ENCODE assay signal across 9 cellular contexts in the genomic region with DNA sequence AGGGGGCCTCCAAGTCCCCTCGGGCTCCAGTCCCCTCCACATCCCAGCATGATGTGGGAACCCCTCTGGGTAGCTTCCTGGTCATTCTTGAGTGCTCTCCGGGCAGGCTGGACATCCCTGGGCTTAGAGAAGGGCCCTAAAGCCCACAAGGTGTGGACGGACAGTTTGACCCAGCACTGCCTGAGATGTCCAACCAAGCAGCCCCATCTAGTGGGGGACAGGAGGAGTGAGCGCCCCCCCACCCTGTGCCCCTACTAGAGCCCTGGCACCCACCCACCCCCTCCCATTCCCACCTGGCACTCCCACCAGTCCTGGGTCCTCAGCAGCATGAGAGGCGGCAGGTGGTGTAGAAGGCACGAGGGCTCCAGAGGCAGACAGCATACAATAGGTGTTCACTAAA. TPM values are rescaled to one million over a fixed set of nuclear protein-coding genes. Genes with fewer than 3 reads are reported as not detected.
DNase-seq lines count a peak whose midpoint lies in the region; ATAC-seq and TF ChIP-seq lines count a peak whose summit lies in the region.
"Had no signal": no experiment of that assay in that cellular context is flagged by ENCODE, and none has a peak within 500 bp of the region (broad histone marks: within the 10 kb centered on the region; RNA-seq: fewer than 3 reads in every experiment).

No MANE protein-coding gene starts in this region.

- peaks cover 2% of the 10 kb centered on the region for H3K27me3 Mint-ChIP-seq in activated CD4-positive, alpha-beta T cell treated with anti-CD3 and anti-CD28 coated beads, Interleukin-2, amount 10 ng/mL, durations not matched to agents 7 days and 5 days

- H3K27ac ChIP-seq in brain microvascular endothelial cell (no peak overlapping the region), mesenchymal stem cell (ENCODE audit: low read length, poor library complexity, severe bottlenecking) (no peak overlapping the region), esophagus squamous epithelium (peak overlapping the region in 2 of 4 donors; percentile 82 to 91)

- H3K9me3 ChIP-seq in mesenchymal stem cell (ENCODE audit: control insufficient read depth, low read length) (no peaks in the 10 kb centered on the region), esophagus squamous epithelium (no peaks in the 10 kb centered on the region)

- no peaks in the 10 kb centered on the region for H3K36me3 Mint-ChIP-seq in activated CD4-positive, alpha-beta T cell treated with anti-CD3 and anti-CD28 coated beads, Interleukin-2, amount 10 ng/mL, durations not matched to agents 7 days and 5 days (ENCODE audit: low read depth)

- WGBS in mesenchymal stem cell, result 89% methylated on average over 4 of the region's 6 CpGs
- WGBS in esophagus squamous epithelium, 2 donors, result 49 to 81% methylated on average over 2 to 3 of the region's 6 CpGs

- H3K4me1 ChIP-seq in mesenchymal stem cell (ENCODE audit: control insufficient read depth, insufficient read depth, low read depth, low read length), result peaks cover 10% of the 10 kb centered on the region
- H3K4me1 ChIP-seq in esophagus squamous epithelium, result peaks cover 23 to 52% (median 40%) of the 10 kb centered on the region in 3 donors

- H2AK5ac ChIP-seq in mesenchymal stem cell (ENCODE audit: low read length, severe bottlenecking), result no peak overlapping the region

- H3K4ac ChIP-seq in mesenchymal stem cell (ENCODE audit: low read depth in 1 of 2, low read length in 2 of 2), result no peak overlapping the region

- no peak overlapping the region for H3K27ac Mint-ChIP-seq in activated CD4-positive, alpha-beta T cell treated with anti-CD3 and anti-CD28 coated beads, Interleukin-2, amount 10 ng/mL, durations not matched to agents 7 days and 5 days

- H2BK15ac ChIP-seq in mesenchymal stem cell (ENCODE audit: low read depth, poor library complexity, severe bottlenecking), result no peak overlapping the region

- no peak for TF ChIP-seq POLR2A in esophagus squamous epithelium (IDR thresholded peaks at IDR 0.05)

- in situ Hi-C loops in brain microvascular endothelial cell (cut with HindIII; ENCODE audit: low pct_ligation_motif_present, low sequenced_read_pairs), result no loop called here

- CTCF ChIA-PET in activated CD4-positive, alpha-beta T cell treated with anti-CD3 and anti-CD28 coated beads, Interleukin-2, amount 10 ng/mL, durations not matched to agents 7 days and 5 days (lab: Charles Lee), result no interaction called here

- DNase-seq in Ammon's horn (ENCODE audit: low spot score), result peak; percentile 62
- no peak for DNase-seq in HFF-Myc (ENCODE audit: extremely low read depth, low read depth)
- DNase-seq in brain microvascular endothelial cell, result peak; percentile 41
- peak; percentile 46 for DNase-seq in mesenchymal stem cell
- DNase-seq in NCI-H226, result no peak
- DNase-seq in esophagus squamous epithelium (lab: John Stamatoyannopoulos, UW), result no peak
- no peak for DNase-seq in activated CD4-positive, alpha-beta T cell treated with anti-CD3 and anti-CD28 coated beads, Interleukin-2, amount 10 ng/mL, durations not matched to agents 7 days and 5 days
- DNase-seq: activated CD4-positive, alpha-beta T cell treated with anti-CD3 and anti-CD28 coated beads, Interleukin-2, amount 50 U/mL, for 1 hour had no signal

- H3K9ac ChIP-seq in mesenchymal stem cell (ENCODE audit: low read length), result peak overlapping the region; percentile 33

- H3K4me1 Mint-ChIP-seq in activated CD4-positive, alpha-beta T cell treated with anti-CD3 and anti-CD28 coated beads, Interleukin-2, amount 10 ng/mL, durations not matched to agents 7 days and 5 days, result no peaks in the 10 kb centered on the region

- H4K91ac ChIP-seq in mesenchymal stem cell (ENCODE audit: low read length), result no peak overlapping the region

- no peak overlapping the region for H3K14ac ChIP-seq in mesenchymal stem cell (ENCODE audit: low read length in 2 of 2)

- H3K36me3 ChIP-seq in brain microvascular endothelial cell (replicated peaks) (no peaks in the 10 kb centered on the region), mesenchymal stem cell (ENCODE audit: control insufficient read depth in 1 of 2, insufficient read depth in 2 of 2, low read depth in 1 of 2, low read length in 2 of 2) (no peaks in the 10 kb centered on the region), esophagus squamous epithelium (no peaks in the 10 kb centered on the region)

- H3K4me3 Mint-ChIP-seq in activated CD4-positive, alpha-beta T cell treated with anti-CD3 and anti-CD28 coated beads, Interleukin-2, amount 10 ng/mL, durations not matched to agents 7 days and 5 days, result no peak overlapping the region

- H3K18ac ChIP-seq in mesenchymal stem cell (ENCODE audit: low read depth in 1 of 2, low read length in 2 of 2), result no peak overlapping the region

- POLR2A ChIA-PET in activated CD4-positive, alpha-beta T cell treated with anti-CD3 and anti-CD28 coated beads, Interleukin-2, amount 10 ng/mL, durations not matched to agents 7 days and 5 days (lab: Charles Lee), result no interaction called here

- H2AFZ ChIP-seq in mesenchymal stem cell (ENCODE audit: low read depth, low read length), result no peak overlapping the region

- no peak overlapping the region for H3K23ac ChIP-seq in mesenchymal stem cell (ENCODE audit: low read length in 2 of 2)

- no peak overlapping the region for H2BK5ac ChIP-seq in mesenchymal stem cell (ENCODE audit: low read depth, low read length, poor library complexity, severe bottlenecking)

- no peak overlapping the region for H2BK12ac ChIP-seq in mesenchymal stem cell (ENCODE audit: low read length in 2 of 2)

- H3K9me3 Mint-ChIP-seq in activated CD4-positive, alpha-beta T cell treated with anti-CD3 and anti-CD28 coated beads, Interleukin-2, amount 10 ng/mL, durations not matched to agents 7 days and 5 days, result no peaks in the 10 kb centered on the region

- H4K8ac ChIP-seq in mesenchymal stem cell (ENCODE audit: low read length), result no peak overlapping the region

- intact Hi-C loops in esophagus squamous epithelium (cut with DNase I), result no loop called here

- no peak overlapping the region for H3K4me3 ChIP-seq in HFF-Myc (replicated peaks; ENCODE audit: low read depth, low read length)
- no peak overlapping the region for H3K4me3 ChIP-seq in brain microvascular endothelial cell (ENCODE audit: low read depth, low read length)
- no peak overlapping the region for H3K4me3 ChIP-seq in mesenchymal stem cell (ENCODE audit: insufficient read depth in 1 of 2, low read depth in 1 of 2, low read length in 2 of 2)
- H3K4me3 ChIP-seq in esophagus squamous epithelium, result no peak overlapping the region

- H2BK120ac ChIP-seq in mesenchymal stem cell (ENCODE audit: low read depth, low read length), result no peak overlapping the region

- H3K4me2 ChIP-seq in mesenchymal stem cell (ENCODE audit: low read length, poor library complexity, severe bottlenecking), result no peak overlapping the region

- TF ChIP-seq CTCF in HFF-Myc (IDR thresholded peaks at IDR 0.05; ENCODE audit: low read depth, low read length, missing control alignments) (peak; percentile 41), brain microvascular endothelial cell (IDR thresholded peaks at IDR 0.05; ENCODE audit: low read depth, low read length, missing control alignments) (peak; percentile 69), esophagus squamous epithelium (IDR thresholded peaks at IDR 0.05) (peak in 1 of 6 experiments; percentile 21)

- no peaks in the 10 kb centered on the region for H3K79me1 ChIP-seq in mesenchymal stem cell (replicated peaks; ENCODE audit: low read length, poor library complexity, severe bottlenecking)

- ATAC-seq in GM18520 (IDR thresholded peaks at IDR 0.05; ENCODE audit: unreplicated experiment), result no peak

- no peaks in the 10 kb centered on the region for H3K27me3 ChIP-seq in brain microvascular endothelial cell (replicated peaks)
- no peaks in the 10 kb centered on the region for H3K27me3 ChIP-seq in mesenchymal stem cell (ENCODE audit: control insufficient read depth in 1 of 2, insufficient read depth in 1 of 2, low read length in 2 of 2)
- no peaks in the 10 kb centered on the region for H3K27me3 ChIP-seq in esophagus squamous epithelium

RNA-seq across cellular contexts. Expression of gene CYP27C1, which starts 45.9 kb away (rescaled TPM):
- polyA plus RNA-seq in mesenchymal stem cell (2013, experiment 1 of 2), result 0.35 TPM
- polyA plus RNA-seq in mesenchymal stem cell (2013, experiment 2 of 2), result 0.27 TPM
- total RNA-seq in esophagus squamous epithelium, result 1 to 10 TPM in 3 of 4 donors, under 1 TPM in 1; 0.95 to 4.6 (median 1.6) TPM
- not detected for total RNA-seq in activated CD4-positive, alpha-beta T cell treated with anti-CD3 and anti-CD28 coated beads, Interleukin-2, amount 10 ng/mL, durations not matched to agents 7 days and 5 days

Comparison
In these comparisons a context has a peak if more than half of its experiments do, and no peak if none do; other contexts are left out.
1. DNase-seq: peak in Ammon's horn (single experiment), brain microvascular endothelial cell (single experiment) and mesenchymal stem cell (single experiment); none in HFF-Myc (single experiment), NCI-H226 (single experiment), esophagus squamous epithelium (single experiment) and activated CD4-positive, alpha-beta T cell treated with anti-CD3 and anti-CD28 coated beads, Interleukin-2, amount 10 ng/mL, durations not matched to agents 7 days and 5 days (single experiment).